ENCODE assay signal across 8 cellular contexts in the genomic region with DNA sequence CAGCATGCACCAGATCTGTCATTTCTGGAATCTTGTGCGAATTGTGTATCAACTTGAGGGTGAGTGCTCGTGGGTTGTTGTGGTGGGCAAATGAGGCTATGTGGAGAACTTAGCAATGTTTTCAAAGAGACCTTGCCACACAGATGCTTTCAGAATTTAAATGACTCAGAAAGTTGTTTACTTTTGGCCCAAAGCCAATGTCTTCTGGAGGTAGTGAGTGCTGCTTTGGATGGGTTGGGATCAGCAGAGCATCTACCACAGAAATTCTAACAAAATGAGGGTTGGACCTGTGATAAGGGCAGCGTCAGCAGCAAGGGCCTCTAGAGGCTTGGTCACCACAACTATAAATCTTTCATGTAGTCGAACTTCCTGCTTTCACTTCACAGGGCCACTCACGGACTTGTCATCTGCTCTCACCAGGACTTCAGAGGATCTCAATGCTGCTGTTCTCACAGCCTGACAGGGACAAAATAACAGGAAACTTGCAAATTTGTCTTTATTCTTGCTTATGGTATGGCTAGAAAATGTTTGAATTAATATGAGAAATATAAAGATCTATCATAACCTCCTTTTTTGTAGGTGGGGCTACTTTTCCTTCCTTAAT.
DNase-seq lines count a peak whose midpoint lies in the region; ATAC-seq and TF ChIP-seq lines count a peak whose summit lies in the region.

No MANE protein-coding gene starts in this region.

- no peak overlapping the region for H3K4me3 Mint-ChIP-seq in activated CD4-positive, alpha-beta T cell treated with anti-CD3 and anti-CD28 coated beads, Interleukin-2, amount 10 ng/mL, durations not matched to agents 24 days and 14 days
- H3K4me3 Mint-ChIP-seq in stimulated activated naive B cell treated with anti-CD40 and anti-IgM and Interleukin-4, amounts not matched to agents 10 μg/mL and 1 μg/mL and 100 μg/mL, for 72 hours, result peak overlapping the region in 1 of 2 donors; percentile 37
- no peak overlapping the region for H3K4me3 Mint-ChIP-seq in progenitor cell of endocrine pancreas (ENCODE audit: low read depth)

- ATAC-seq in HG03442 (IDR thresholded peaks at IDR 0.05; ENCODE audit: unreplicated experiment), result peak; percentile 88
- peak; percentile 84 to 85 for ATAC-seq in stimulated activated naive B cell treated with anti-CD40 and anti-IgM and Interleukin-4, amounts not matched to agents 10 μg/mL and 1 μg/mL and 100 μg/mL, for 72 hours (replicated peaks)

- peaks cover 4% of the 10 kb centered on the region for H3K27me3 Mint-ChIP-seq in activated CD4-positive, alpha-beta T cell treated with anti-CD3 and anti-CD28 coated beads, Interleukin-2, amount 10 ng/mL, durations not matched to agents 24 days and 14 days
- no peaks in the 10 kb centered on the region for H3K27me3 Mint-ChIP-seq in stimulated activated naive B cell treated with anti-CD40 and anti-IgM and Interleukin-4, amounts not matched to agents 10 μg/mL and 1 μg/mL and 100 μg/mL, for 72 hours
- H3K27me3 Mint-ChIP-seq in progenitor cell of endocrine pancreas, result no peaks in the 10 kb centered on the region

- peak overlapping the region; percentile 25 for H3K27ac Mint-ChIP-seq in activated CD4-positive, alpha-beta T cell treated with anti-CD3 and anti-CD28 coated beads, Interleukin-2, amount 10 ng/mL, durations not matched to agents 24 days and 14 days
- peak overlapping the region; percentile 74 for H3K27ac Mint-ChIP-seq in stimulated activated naive B cell treated with anti-CD40 and anti-IgM and Interleukin-4, amounts not matched to agents 10 μg/mL and 1 μg/mL and 100 μg/mL, for 72 hours
- no peak overlapping the region for H3K27ac Mint-ChIP-seq in progenitor cell of endocrine pancreas

- peaks cover 10% of the 10 kb centered on the region for H3K4me1 Mint-ChIP-seq in activated CD4-positive, alpha-beta T cell treated with anti-CD3 and anti-CD28 coated beads, Interleukin-2, amount 10 ng/mL, durations not matched to agents 24 days and 14 days
- H3K4me1 Mint-ChIP-seq in stimulated activated naive B cell treated with anti-CD40 and anti-IgM and Interleukin-4, amounts not matched to agents 10 μg/mL and 1 μg/mL and 100 μg/mL, for 72 hours, result peaks cover 15 to 42% of the 10 kb centered on the region in 2 donors
- peaks cover 11% of the 10 kb centered on the region for H3K4me1 Mint-ChIP-seq in progenitor cell of endocrine pancreas (ENCODE audit: low read depth)

- intact Hi-C loops in activated CD4-positive, alpha-beta T cell treated with anti-CD3 and anti-CD28 coated beads, Interleukin-2, amount 10 ng/mL, durations not matched to agents 24 days and 14 days (cut with micrococcal nuclease), result loop anchor here (1.0 to 2.0 kb wide), 2 partner anchors 16 to 110 kb away; no protein-coding TSS in a partner anchor

- no peaks in the 10 kb centered on the region for H3K36me3 Mint-ChIP-seq in activated CD4-positive, alpha-beta T cell treated with anti-CD3 and anti-CD28 coated beads, Interleukin-2, amount 10 ng/mL, durations not matched to agents 24 days and 14 days (ENCODE audit: low read depth)
- no peaks in the 10 kb centered on the region for H3K36me3 Mint-ChIP-seq in stimulated activated naive B cell treated with anti-CD40 and anti-IgM and Interleukin-4, amounts not matched to agents 10 μg/mL and 1 μg/mL and 100 μg/mL, for 72 hours
- H3K36me3 Mint-ChIP-seq in progenitor cell of endocrine pancreas (ENCODE audit: insufficient read depth), result no peaks in the 10 kb centered on the region

- no peaks in the 10 kb centered on the region for H3K9me3 Mint-ChIP-seq in activated CD4-positive, alpha-beta T cell treated with anti-CD3 and anti-CD28 coated beads, Interleukin-2, amount 10 ng/mL, durations not matched to agents 24 days and 14 days
- H3K9me3 Mint-ChIP-seq in stimulated activated naive B cell treated with anti-CD40 and anti-IgM and Interleukin-4, amounts not matched to agents 10 μg/mL and 1 μg/mL and 100 μg/mL, for 72 hours, result no peaks in the 10 kb centered on the region
- H3K9me3 Mint-ChIP-seq in progenitor cell of endocrine pancreas (ENCODE audit: low read depth), result no peaks in the 10 kb centered on the region

- no peak overlapping the region for H3K4me3 ChIP-seq in fibroblast of the aortic adventitia (ENCODE audit: low read depth, low read length)

- peak; percentile 75 for DNase-seq in activated CD4-positive, alpha-beta T cell treated with anti-CD3 and anti-CD28 coated beads, Interleukin-2, amount 10 ng/mL, durations not matched to agents 24 days and 14 days
- no peak for DNase-seq in activated CD4-positive, alpha-beta T cell treated with anti-CD3 and anti-CD28 coated beads, Interleukin-2, amount 50 U/mL, for 1 hour
- DNase-seq in GM20000 (ENCODE audit: low spot score), result peak; percentile 63
- DNase-seq in SHP77 (lab: John Stamatoyannopoulos, UW), result peak; percentile 40 to 49
- peak; percentile 91 for DNase-seq in fibroblast of the aortic adventitia (ENCODE audit: low read depth)
- DNase-seq in stimulated activated naive B cell treated with anti-CD40 and anti-IgM and Interleukin-4, amounts not matched to agents 10 μg/mL and 1 μg/mL and 100 μg/mL, for 72 hours, result peak; percentile 37
- DNase-seq in progenitor cell of endocrine pancreas (ENCODE audit: low spot score, unreplicated experiment), result no peak

- TF ChIP-seq CTCF in GM20000 (IDR thresholded peaks at IDR 0.05; ENCODE audit: extremely low read depth, missing control alignments) (no peak), fibroblast of the aortic adventitia (IDR thresholded peaks at IDR 0.05; ENCODE audit: insufficient read depth, low read length) (no peak), progenitor cell of endocrine pancreas (IDR thresholded peaks at IDR 0.05; ENCODE audit: unreplicated experiment) (no peak)

Comparison
In these comparisons a context has a peak if more than half of its experiments do, and no peak if none do; other contexts are left out.
1. DNase-seq: peak in activated CD4-positive, alpha-beta T cell treated with anti-CD3 and anti-CD28 coated beads, Interleukin-2, amount 10 ng/mL, durations not matched to agents 24 days and 14 days (single experiment), GM20000 (single experiment), SHP77 (2 of 2), fibroblast of the aortic adventitia (single experiment) and stimulated activated naive B cell treated with anti-CD40 and anti-IgM and Interleukin-4, amounts not matched to agents 10 μg/mL and 1 μg/mL and 100 μg/mL, for 72 hours (single experiment); none in activated CD4-positive, alpha-beta T cell treated with anti-CD3 and anti-CD28 coated beads, Interleukin-2, amount 50 U/mL, for 1 hour (single experiment) and progenitor cell of endocrine pancreas (single experiment).